1 cellular context compared by ENCODE assay signal in the genomic region with DNA sequence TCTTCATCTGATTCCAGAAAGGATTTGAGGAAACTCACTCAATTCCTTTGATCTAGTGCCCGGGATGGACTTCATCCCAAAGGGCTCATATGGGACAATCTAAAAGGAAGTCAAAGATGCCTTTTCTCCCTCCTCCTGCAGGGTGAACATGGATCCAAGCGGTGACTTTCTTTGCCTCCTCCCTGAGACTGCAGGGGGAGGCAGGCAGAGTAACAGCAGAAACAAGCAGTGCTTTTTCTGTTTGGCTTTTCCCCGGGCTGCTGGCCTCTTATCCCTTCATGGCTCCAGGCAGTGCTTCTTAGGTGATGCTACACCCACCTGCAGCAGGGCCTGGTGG.
TF ChIP-seq lines count a peak whose summit lies in the region.

No MANE protein-coding gene starts in this region.

TF ChIP-seq in WTC11, 78 proteins besides CTCF, POLR2A, EP300 and RAD21 (continued from another document):
- TF ChIP-seq, protein P1, sequence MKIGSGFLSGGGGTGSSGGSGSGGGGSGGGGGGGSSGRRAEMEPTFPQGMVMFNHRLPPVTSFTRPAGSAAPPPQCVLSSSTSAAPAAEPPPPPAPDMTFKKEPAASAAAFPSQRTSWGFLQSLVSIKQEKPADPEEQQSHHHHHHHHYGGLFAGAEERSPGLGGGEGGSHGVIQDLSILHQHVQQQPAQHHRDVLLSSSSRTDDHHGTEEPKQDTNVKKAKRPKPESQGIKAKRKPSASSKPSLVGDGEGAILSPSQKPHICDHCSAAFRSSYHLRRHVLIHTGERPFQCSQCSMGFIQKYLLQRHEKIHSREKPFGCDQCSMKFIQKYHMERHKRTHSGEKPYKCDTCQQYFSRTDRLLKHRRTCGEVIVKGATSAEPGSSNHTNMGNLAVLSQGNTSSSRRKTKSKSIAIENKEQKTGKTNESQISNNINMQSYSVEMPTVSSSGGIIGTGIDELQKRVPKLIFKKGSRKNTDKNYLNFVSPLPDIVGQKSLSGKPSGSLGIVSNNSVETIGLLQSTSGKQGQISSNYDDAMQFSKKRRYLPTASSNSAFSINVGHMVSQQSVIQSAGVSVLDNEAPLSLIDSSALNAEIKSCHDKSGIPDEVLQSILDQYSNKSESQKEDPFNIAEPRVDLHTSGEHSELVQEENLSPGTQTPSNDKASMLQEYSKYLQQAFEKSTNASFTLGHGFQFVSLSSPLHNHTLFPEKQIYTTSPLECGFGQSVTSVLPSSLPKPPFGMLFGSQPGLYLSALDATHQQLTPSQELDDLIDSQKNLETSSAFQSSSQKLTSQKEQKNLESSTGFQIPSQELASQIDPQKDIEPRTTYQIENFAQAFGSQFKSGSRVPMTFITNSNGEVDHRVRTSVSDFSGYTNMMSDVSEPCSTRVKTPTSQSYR (CRISPR knock-in tag; IDR thresholded peaks at IDR 0.05): no peak
- TF ChIP-seq, protein P2, sequence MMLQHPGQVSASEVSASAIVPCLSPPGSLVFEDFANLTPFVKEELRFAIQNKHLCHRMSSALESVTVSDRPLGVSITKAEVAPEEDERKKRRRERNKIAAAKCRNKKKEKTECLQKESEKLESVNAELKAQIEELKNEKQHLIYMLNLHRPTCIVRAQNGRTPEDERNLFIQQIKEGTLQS (CRISPR knock-in tag; conservative IDR thresholded peaks at IDR 0.05): no peak
- TF ChIP-seq, protein P3, sequence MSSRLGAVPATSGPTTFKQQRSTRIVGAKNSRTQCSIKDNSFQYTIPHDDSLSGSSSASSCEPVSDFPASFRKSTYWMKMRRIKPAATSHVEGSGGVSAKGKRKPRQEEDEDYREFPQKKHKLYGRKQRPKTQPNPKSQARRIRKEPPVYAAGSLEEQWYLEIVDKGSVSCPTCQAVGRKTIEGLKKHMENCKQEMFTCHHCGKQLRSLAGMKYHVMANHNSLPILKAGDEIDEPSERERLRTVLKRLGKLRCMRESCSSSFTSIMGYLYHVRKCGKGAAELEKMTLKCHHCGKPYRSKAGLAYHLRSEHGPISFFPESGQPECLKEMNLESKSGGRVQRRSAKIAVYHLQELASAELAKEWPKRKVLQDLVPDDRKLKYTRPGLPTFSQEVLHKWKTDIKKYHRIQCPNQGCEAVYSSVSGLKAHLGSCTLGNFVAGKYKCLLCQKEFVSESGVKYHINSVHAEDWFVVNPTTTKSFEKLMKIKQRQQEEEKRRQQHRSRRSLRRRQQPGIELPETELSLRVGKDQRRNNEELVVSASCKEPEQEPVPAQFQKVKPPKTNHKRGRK (CRISPR knock-in tag; IDR thresholded peaks at IDR 0.05; ENCODE audit: borderline replicate concordance): no peak
- TF ChIP-seq FOXP1 (CRISPR knock-in tag; IDR thresholded peaks at IDR 0.05; ENCODE audit: borderline replicate concordance): no peak
- TF ChIP-seq ZNF317 (CRISPR knock-in tag; IDR thresholded peaks at IDR 0.05; ENCODE audit: borderline replicate concordance, low read depth): no peak
- TF ChIP-seq CREB1 (CRISPR knock-in tag; IDR thresholded peaks at IDR 0.05): no peak
- TF ChIP-seq, protein P4, sequence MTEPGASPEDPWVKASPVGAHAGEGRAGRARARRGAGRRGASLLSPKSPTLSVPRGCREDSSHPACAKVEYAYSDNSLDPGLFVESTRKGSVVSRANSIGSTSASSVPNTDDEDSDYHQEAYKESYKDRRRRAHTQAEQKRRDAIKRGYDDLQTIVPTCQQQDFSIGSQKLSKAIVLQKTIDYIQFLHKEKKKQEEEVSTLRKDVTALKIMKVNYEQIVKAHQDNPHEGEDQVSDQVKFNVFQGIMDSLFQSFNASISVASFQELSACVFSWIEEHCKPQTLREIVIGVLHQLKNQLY (CRISPR knock-in tag; IDR thresholded peaks at IDR 0.05): no peak
- TF ChIP-seq, protein P5, sequence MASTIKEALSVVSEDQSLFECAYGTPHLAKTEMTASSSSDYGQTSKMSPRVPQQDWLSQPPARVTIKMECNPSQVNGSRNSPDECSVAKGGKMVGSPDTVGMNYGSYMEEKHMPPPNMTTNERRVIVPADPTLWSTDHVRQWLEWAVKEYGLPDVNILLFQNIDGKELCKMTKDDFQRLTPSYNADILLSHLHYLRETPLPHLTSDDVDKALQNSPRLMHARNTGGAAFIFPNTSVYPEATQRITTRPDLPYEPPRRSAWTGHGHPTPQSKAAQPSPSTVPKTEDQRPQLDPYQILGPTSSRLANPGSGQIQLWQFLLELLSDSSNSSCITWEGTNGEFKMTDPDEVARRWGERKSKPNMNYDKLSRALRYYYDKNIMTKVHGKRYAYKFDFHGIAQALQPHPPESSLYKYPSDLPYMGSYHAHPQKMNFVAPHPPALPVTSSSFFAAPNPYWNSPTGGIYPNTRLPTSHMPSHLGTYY (CRISPR knock-in tag; IDR thresholded peaks at IDR 0.05): no peak
- TF ChIP-seq ZNF138 (CRISPR knock-in tag; conservative IDR thresholded peaks at IDR 0.05): no peak
- no peak for TF ChIP-seq NR2C2 (CRISPR knock-in tag; IDR thresholded peaks at IDR 0.05)
- TF ChIP-seq ZNF396 (CRISPR knock-in tag; IDR thresholded peaks at IDR 0.05; ENCODE audit: borderline replicate concordance): no peak
- TF ChIP-seq, protein P6, sequence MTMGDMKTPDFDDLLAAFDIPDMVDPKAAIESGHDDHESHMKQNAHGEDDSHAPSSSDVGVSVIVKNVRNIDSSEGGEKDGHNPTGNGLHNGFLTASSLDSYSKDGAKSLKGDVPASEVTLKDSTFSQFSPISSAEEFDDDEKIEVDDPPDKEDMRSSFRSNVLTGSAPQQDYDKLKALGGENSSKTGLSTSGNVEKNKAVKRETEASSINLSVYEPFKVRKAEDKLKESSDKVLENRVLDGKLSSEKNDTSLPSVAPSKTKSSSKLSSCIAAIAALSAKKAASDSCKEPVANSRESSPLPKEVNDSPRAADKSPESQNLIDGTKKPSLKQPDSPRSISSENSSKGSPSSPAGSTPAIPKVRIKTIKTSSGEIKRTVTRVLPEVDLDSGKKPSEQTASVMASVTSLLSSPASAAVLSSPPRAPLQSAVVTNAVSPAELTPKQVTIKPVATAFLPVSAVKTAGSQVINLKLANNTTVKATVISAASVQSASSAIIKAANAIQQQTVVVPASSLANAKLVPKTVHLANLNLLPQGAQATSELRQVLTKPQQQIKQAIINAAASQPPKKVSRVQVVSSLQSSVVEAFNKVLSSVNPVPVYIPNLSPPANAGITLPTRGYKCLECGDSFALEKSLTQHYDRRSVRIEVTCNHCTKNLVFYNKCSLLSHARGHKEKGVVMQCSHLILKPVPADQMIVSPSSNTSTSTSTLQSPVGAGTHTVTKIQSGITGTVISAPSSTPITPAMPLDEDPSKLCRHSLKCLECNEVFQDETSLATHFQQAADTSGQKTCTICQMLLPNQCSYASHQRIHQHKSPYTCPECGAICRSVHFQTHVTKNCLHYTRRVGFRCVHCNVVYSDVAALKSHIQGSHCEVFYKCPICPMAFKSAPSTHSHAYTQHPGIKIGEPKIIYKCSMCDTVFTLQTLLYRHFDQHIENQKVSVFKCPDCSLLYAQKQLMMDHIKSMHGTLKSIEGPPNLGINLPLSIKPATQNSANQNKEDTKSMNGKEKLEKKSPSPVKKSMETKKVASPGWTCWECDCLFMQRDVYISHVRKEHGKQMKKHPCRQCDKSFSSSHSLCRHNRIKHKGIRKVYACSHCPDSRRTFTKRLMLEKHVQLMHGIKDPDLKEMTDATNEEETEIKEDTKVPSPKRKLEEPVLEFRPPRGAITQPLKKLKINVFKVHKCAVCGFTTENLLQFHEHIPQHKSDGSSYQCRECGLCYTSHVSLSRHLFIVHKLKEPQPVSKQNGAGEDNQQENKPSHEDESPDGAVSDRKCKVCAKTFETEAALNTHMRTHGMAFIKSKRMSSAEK (CRISPR knock-in tag; IDR thresholded peaks at IDR 0.05; ENCODE audit: borderline replicate concordance): no peak
